ENCODE assay signal across 13 cellular contexts in the genomic region with DNA sequence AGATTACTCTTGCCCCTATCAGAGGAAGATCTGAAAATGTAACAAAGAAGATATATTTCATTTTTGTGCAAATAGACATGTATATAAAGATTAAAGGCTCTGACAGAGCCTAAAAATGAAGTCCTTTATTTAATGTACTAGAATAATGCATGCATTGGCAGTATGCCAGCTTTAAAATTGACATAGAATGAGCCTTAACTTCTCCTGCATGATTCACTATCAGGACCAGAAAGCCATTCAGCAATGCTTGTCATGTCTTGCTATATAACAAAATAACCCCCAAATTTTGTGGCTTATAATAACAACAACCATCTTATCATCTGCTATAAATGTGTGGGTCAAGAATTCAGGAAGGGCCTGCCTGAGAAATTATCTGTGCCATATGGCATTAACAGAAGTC.
"Had no signal": no experiment of that assay in that cellular context is flagged by ENCODE, and none has a peak within 500 bp of the region (broad histone marks: within the 10 kb centered on the region; RNA-seq: fewer than 3 reads in every experiment).

No MANE protein-coding gene starts in this region.

- H3K9me3 ChIP-seq: left ventricle myocardium inferior, prostate gland, right lobe of liver, thyroid gland, uterus had no signal

- H3K36me3 ChIP-seq: brain microvascular endothelial cell, left ventricle myocardium inferior, prostate gland, right lobe of liver, thyroid gland, uterus had no signal

- H3K4me1 ChIP-seq: left ventricle myocardium inferior, prostate gland, right lobe of liver, thyroid gland, uterus had no signal

- H3K27me3 ChIP-seq: brain microvascular endothelial cell, right lobe of liver, thyroid gland, uterus had no signal

- H3K4me3 ChIP-seq: left ventricle myocardium inferior, prostate gland, right lobe of liver, thyroid gland, uterus had no signal

- DNase-seq: activated effector memory CD4-positive, alpha-beta T cell treated with Interleukin-2 at 50 U/mL for 16 hours; activated T-cell treated with anti-CD3 and anti-CD28 coated beads, Interleukin-2, amount 50 U/mL, for 1 hour; brain microvascular endothelial cell; cerebellar nuclear complex; dermis blood vessel endothelial cell; erythroblast; left ventricle myocardium inferior; mesenchymal stem cell; nephron progenitor cell; right lobe of liver; thyroid gland; uterus had no signal

- H3K27ac ChIP-seq: brain microvascular endothelial cell, left ventricle myocardium inferior, prostate gland, right lobe of liver, thyroid gland, uterus had no signal
